In genomic region chr4:168631241-168632151, GRCh38 we compare ENCODE assay signal across 9 cellular contexts.
DNase-seq lines count a peak whose midpoint lies in the region; TF ChIP-seq lines count a peak whose summit lies in the region.
"Had no signal": no experiment of that assay in that cellular context is flagged by ENCODE, and none has a peak within 500 bp of the region (broad histone marks: within the 10 kb centered on the region; RNA-seq: fewer than 3 reads in every experiment).

No MANE protein-coding gene starts in this region.

- peak overlapping the region; percentile 24 for H3K4me3 Mint-ChIP-seq in activated CD4-positive, alpha-beta memory T cell treated with anti-CD3 and anti-CD28 coated beads for 36 hours
- no peak overlapping the region for H3K4me3 Mint-ChIP-seq in activated CD4-positive, alpha-beta memory T cell treated with anti-CD3 and anti-CD28 coated beads, Interleukin-2, amount 10 ng/mL, durations not matched to agents 7 days and 5 days

- no peaks in the 10 kb centered on the region for H3K36me3 ChIP-seq in smooth muscle cell (ENCODE audit: low read depth)

- H3K4me1 ChIP-seq in smooth muscle cell (ENCODE audit: low read depth) = peaks cover 37% of the 10 kb centered on the region

- H3K4me1 Mint-ChIP-seq in activated CD4-positive, alpha-beta memory T cell treated with anti-CD3 and anti-CD28 coated beads for 36 hours (ENCODE audit: low read depth) = peaks cover 6% of the 10 kb centered on the region
- H3K4me1 Mint-ChIP-seq in activated CD4-positive, alpha-beta memory T cell treated with anti-CD3 and anti-CD28 coated beads, Interleukin-2, amount 10 ng/mL, durations not matched to agents 7 days and 5 days = peaks cover 20% of the 10 kb centered on the region

- H2AFZ ChIP-seq in smooth muscle cell (ENCODE audit: low read depth) = no peak overlapping the region

- no peaks in the 10 kb centered on the region for H3K9me3 ChIP-seq in smooth muscle cell (replicated peaks; ENCODE audit: low read depth)

- peak overlapping the region; percentile 94 for H3K4me2 ChIP-seq in smooth muscle cell

- peak; percentile 16 for DNase-seq in activated CD4-positive, alpha-beta memory T cell treated with anti-CD3 and anti-CD28 coated beads for 36 hours
- no peak for DNase-seq in activated CD4-positive, alpha-beta memory T cell treated with anti-CD3 and anti-CD28 coated beads, Interleukin-2, amount 10 ng/mL, durations not matched to agents 7 days and 5 days
- peak; percentile 74 for DNase-seq in NCI-H2171 treated with DMSO at 0.1 percent for 48 hours (lab: John Stamatoyannopoulos, UW)
- peak; percentile 70 to 79 for DNase-seq in cardiac fibroblast (ENCODE audit: low read depth in 2 of 2)
- peak; percentile 98 for DNase-seq in islet precursor cell
- DNase-seq in smooth muscle cell (lab: John Stamatoyannopoulos, UW; ENCODE audit: unreplicated experiment) = peak; percentile 42
- no peak for DNase-seq in NOMO-1 (lab: John Stamatoyannopoulos, UW; ENCODE audit: unreplicated experiment in 2 of 2)
- DNase-seq in RKO (ENCODE audit: low spot score) = no peak

- peaks cover 50% of the 10 kb centered on the region for H3K27me3 Mint-ChIP-seq in activated CD4-positive, alpha-beta memory T cell treated with anti-CD3 and anti-CD28 coated beads for 36 hours
- peaks cover 73% of the 10 kb centered on the region for H3K27me3 Mint-ChIP-seq in activated CD4-positive, alpha-beta memory T cell treated with anti-CD3 and anti-CD28 coated beads, Interleukin-2, amount 10 ng/mL, durations not matched to agents 7 days and 5 days

- H3K36me3 Mint-ChIP-seq in activated CD4-positive, alpha-beta memory T cell treated with anti-CD3 and anti-CD28 coated beads for 36 hours = no peaks in the 10 kb centered on the region
- H3K36me3 Mint-ChIP-seq in activated CD4-positive, alpha-beta memory T cell treated with anti-CD3 and anti-CD28 coated beads, Interleukin-2, amount 10 ng/mL, durations not matched to agents 7 days and 5 days (ENCODE audit: low read depth) = no peaks in the 10 kb centered on the region

- WGBS in smooth muscle cell (ENCODE audit: low lambda C conversion rate) = 1% methylated on average over 54 of the region's 54 CpGs

- no peaks in the 10 kb centered on the region for H4K20me1 ChIP-seq in smooth muscle cell (ENCODE audit: low read depth)

- H3K27ac ChIP-seq in smooth muscle cell (ENCODE audit: low read depth) = peak overlapping the region; percentile 99

- H3K27ac Mint-ChIP-seq in activated CD4-positive, alpha-beta memory T cell treated with anti-CD3 and anti-CD28 coated beads for 36 hours = no peak overlapping the region
- no peak overlapping the region for H3K27ac Mint-ChIP-seq in activated CD4-positive, alpha-beta memory T cell treated with anti-CD3 and anti-CD28 coated beads, Interleukin-2, amount 10 ng/mL, durations not matched to agents 7 days and 5 days
- H3K27ac Mint-ChIP-seq: activated naive CD4-positive, alpha-beta T cell treated with anti-CD3 and anti-CD28 coated beads, Interleukin-2, amount 50 U/mL, for 72 hours had no signal

- no peaks in the 10 kb centered on the region for H3K27me3 ChIP-seq in smooth muscle cell (ENCODE audit: low read depth)

- H3K79me2 ChIP-seq in smooth muscle cell (ENCODE audit: low read depth) = peaks cover 40% of the 10 kb centered on the region

- no peaks in the 10 kb centered on the region for H3K9me3 Mint-ChIP-seq in activated CD4-positive, alpha-beta memory T cell treated with anti-CD3 and anti-CD28 coated beads for 36 hours
- H3K9me3 Mint-ChIP-seq in activated CD4-positive, alpha-beta memory T cell treated with anti-CD3 and anti-CD28 coated beads, Interleukin-2, amount 10 ng/mL, durations not matched to agents 7 days and 5 days = no peaks in the 10 kb centered on the region
- H3K9me3 Mint-ChIP-seq: activated naive CD4-positive, alpha-beta T cell treated with anti-CD3 and anti-CD28 coated beads, Interleukin-2, amount 50 U/mL, for 72 hours had no signal

- intact Hi-C loops in activated CD4-positive, alpha-beta memory T cell treated with anti-CD3 and anti-CD28 coated beads for 36 hours (cut with micrococcal nuclease) = loop anchor here (5.0 kb wide), 1 partner anchor 119 kb away; no protein-coding TSS in a partner anchor

- CTCF ChIA-PET in activated CD4-positive, alpha-beta memory T cell treated with anti-CD3 and anti-CD28 coated beads for 36 hours (lab: Charles Lee) = interaction anchor here (0.6 kb wide), 1 partner anchor 154 kb away, joined by 5 read pairs; no protein-coding TSS in a partner anchor
- CTCF ChIA-PET in activated CD4-positive, alpha-beta memory T cell treated with anti-CD3 and anti-CD28 coated beads, Interleukin-2, amount 10 ng/mL, durations not matched to agents 7 days and 5 days (lab: Charles Lee) = no interaction called here

- H3K4me3 ChIP-seq in cardiac fibroblast (replicated peaks in 1 of 2; ENCODE audit: low read depth in 2 of 2, low read length in 2 of 2) (peak overlapping the region; percentile 58 to 61), smooth muscle cell (peak overlapping the region; percentile 76)

- peaks cover 21% of the 10 kb centered on the region for H3F3A ChIP-seq in smooth muscle cell (ENCODE audit: low read depth)

- TF ChIP-seq CTCF in cardiac fibroblast (IDR thresholded peaks at IDR 0.05; ENCODE audit: low read depth, low read length) (peak; percentile 27), smooth muscle cell (IDR thresholded peaks at IDR 0.05; ENCODE audit: borderline replicate concordance, insufficient read depth, poor library complexity, severe bottlenecking) (peak; percentile 31)

- peak overlapping the region; percentile 90 for H3K9ac ChIP-seq in smooth muscle cell (ENCODE audit: low read depth)

- POLR2A ChIA-PET in activated CD4-positive, alpha-beta memory T cell treated with anti-CD3 and anti-CD28 coated beads for 36 hours (lab: Charles Lee) = no interaction called here
- POLR2A ChIA-PET in activated CD4-positive, alpha-beta memory T cell treated with anti-CD3 and anti-CD28 coated beads, Interleukin-2, amount 10 ng/mL, durations not matched to agents 7 days and 5 days (lab: Charles Lee) = interaction anchor here (0.6 kb wide), 1 partner anchor 142 kb away, joined by 5 read pairs; no protein-coding TSS in a partner anchor

Comparison
In these comparisons a context has a peak if more than half of its experiments do, and no peak if none do; other contexts are left out.
1. DNase-seq: peak in activated CD4-positive, alpha-beta memory T cell treated with anti-CD3 and anti-CD28 coated beads for 36 hours (single experiment), NCI-H2171 treated with DMSO at 0.1 percent for 48 hours (single experiment), cardiac fibroblast (2 of 2), islet precursor cell (single experiment) and smooth muscle cell (single experiment); none in activated CD4-positive, alpha-beta memory T cell treated with anti-CD3 and anti-CD28 coated beads, Interleukin-2, amount 10 ng/mL, durations not matched to agents 7 days and 5 days (single experiment), NOMO-1 (0 of 2) and RKO (single experiment).